In the genomic region with DNA sequence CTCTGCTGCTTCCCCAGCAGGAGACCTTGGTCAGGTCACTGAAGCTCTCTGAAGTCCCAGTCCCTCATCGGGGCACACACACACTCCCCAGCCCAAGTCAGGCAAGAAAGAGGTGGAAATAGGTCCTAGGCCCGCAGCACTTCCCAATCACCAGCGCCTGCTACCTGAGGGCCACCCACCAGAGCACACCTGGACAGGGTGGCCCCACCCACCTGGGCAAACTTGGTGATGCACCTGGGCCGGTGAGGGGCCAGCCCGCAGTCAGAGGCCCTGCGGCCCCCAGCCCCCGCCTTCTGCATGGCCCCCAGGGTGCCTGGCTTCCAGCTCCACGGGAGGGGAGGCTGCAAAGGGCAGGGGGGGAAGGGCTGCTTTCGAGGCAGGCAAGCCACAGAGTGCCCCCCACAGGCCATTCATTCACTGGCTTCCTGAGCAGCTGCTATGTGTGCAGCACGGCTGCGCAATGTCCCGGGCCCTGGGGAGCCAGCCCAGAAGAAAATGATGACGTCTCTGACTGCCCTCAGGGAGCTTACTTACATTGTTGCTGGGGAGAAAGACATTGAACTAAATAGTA, we compare ENCODE assay signal across 1 cellular context.
TF ChIP-seq lines count a peak whose summit lies in the region.

No MANE protein-coding gene starts in this region.

TF ChIP-seq in HEK293, 187 proteins besides CTCF, POLR2A, EP300 and RAD21:
- TF ChIP-seq GLIS2 (tag by site-specific recombination; IDR thresholded peaks at IDR 0.05): peak; percentile 25; the same call in 1 of the 2 replicates
- TF ChIP-seq ZNF394 (tag by site-specific recombination; IDR thresholded peaks at IDR 0.05; ENCODE audit: borderline replicate concordance): no peak
- TF ChIP-seq ZNF423 (tag by site-specific recombination; IDR thresholded peaks at IDR 0.05): 0 out of 2 replicates have a peak, but pooled peaks have one; percentile 33
- no peak for TF ChIP-seq SP7 (tag by site-specific recombination; IDR thresholded peaks at IDR 0.05)
- TF ChIP-seq ZNF138 (tag by site-specific recombination; IDR thresholded peaks at IDR 0.05; ENCODE audit: borderline replicate concordance): no peak
- TF ChIP-seq MYNN (tag by site-specific recombination; IDR thresholded peaks at IDR 0.05; ENCODE audit: borderline replicate concordance): no peak
- peak; percentile 41 for TF ChIP-seq GLIS1 (tag by site-specific recombination; IDR thresholded peaks at IDR 0.05)
- TF ChIP-seq ZNF521 (tag by site-specific recombination; IDR thresholded peaks at IDR 0.05): no peak
- no peak for TF ChIP-seq ATF2 (tag by site-specific recombination; IDR thresholded peaks at IDR 0.05; ENCODE audit: low read depth)
- TF ChIP-seq, protein P1, sequence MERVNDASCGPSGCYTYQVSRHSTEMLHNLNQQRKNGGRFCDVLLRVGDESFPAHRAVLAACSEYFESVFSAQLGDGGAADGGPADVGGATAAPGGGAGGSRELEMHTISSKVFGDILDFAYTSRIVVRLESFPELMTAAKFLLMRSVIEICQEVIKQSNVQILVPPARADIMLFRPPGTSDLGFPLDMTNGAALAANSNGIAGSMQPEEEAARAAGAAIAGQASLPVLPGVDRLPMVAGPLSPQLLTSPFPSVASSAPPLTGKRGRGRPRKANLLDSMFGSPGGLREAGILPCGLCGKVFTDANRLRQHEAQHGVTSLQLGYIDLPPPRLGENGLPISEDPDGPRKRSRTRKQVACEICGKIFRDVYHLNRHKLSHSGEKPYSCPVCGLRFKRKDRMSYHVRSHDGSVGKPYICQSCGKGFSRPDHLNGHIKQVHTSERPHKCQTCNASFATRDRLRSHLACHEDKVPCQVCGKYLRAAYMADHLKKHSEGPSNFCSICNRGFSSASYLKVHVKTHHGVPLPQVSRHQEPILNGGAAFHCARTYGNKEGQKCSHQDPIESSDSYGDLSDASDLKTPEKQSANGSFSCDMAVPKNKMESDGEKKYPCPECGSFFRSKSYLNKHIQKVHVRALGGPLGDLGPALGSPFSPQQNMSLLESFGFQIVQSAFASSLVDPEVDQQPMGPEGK (tag by site-specific recombination; IDR thresholded peaks at IDR 0.05): peak; percentile 18; the same call in 1 of the 2 replicates
- TF ChIP-seq ZNF10 (tag by site-specific recombination; IDR thresholded peaks at IDR 0.05): peak; percentile 88
- TF ChIP-seq SCRT2 (tag by site-specific recombination; IDR thresholded peaks at IDR 0.05): no peak
- TF ChIP-seq ZEB2 (tag by site-specific recombination; IDR thresholded peaks at IDR 0.05): peak; percentile 58; the same call in 1 of the 2 replicates
- no peak for TF ChIP-seq TCF7L2 (IDR thresholded peaks at IDR 0.05; ENCODE audit: borderline replicate concordance, low read depth, low read length)
- TF ChIP-seq, protein P2, sequence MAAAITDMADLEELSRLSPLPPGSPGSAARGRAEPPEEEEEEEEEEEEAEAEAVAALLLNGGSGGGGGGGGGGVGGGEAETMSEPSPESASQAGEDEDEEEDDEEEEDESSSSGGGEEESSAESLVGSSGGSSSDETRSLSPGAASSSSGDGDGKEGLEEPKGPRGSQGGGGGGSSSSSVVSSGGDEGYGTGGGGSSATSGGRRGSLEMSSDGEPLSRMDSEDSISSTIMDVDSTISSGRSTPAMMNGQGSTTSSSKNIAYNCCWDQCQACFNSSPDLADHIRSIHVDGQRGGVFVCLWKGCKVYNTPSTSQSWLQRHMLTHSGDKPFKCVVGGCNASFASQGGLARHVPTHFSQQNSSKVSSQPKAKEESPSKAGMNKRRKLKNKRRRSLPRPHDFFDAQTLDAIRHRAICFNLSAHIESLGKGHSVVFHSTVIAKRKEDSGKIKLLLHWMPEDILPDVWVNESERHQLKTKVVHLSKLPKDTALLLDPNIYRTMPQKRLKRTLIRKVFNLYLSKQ (tag by site-specific recombination; IDR thresholded peaks at IDR 0.05; ENCODE audit: borderline replicate concordance): no peak
- no peak for TF ChIP-seq ZNF610 (tag by site-specific recombination; IDR thresholded peaks at IDR 0.05; ENCODE audit: borderline replicate concordance)
- no peak for TF ChIP-seq ZNF274 (IDR thresholded peaks at IDR 0.05; ENCODE audit: low read length)
- no peak for TF ChIP-seq ZNF274 (tag by site-specific recombination; IDR thresholded peaks at IDR 0.05; ENCODE audit: borderline replicate concordance)
- no peak for TF ChIP-seq KLF9 (tag by site-specific recombination; IDR thresholded peaks at IDR 0.05; ENCODE audit: low read depth)
- no peak for TF ChIP-seq ZNF449 (tag by site-specific recombination; IDR thresholded peaks at IDR 0.05)
- no peak for TF ChIP-seq ZNF555 (tag by site-specific recombination; conservative IDR thresholded peaks at IDR 0.05)
- TF ChIP-seq ZNF292 (tag by site-specific recombination; IDR thresholded peaks at IDR 0.05; ENCODE audit: borderline replicate concordance, low read depth): no peak
- TF ChIP-seq BCL11A (tag by site-specific recombination; IDR thresholded peaks at IDR 0.05; ENCODE audit: low read depth): no peak
- peak; percentile 61 for TF ChIP-seq ZIC2 (tag by site-specific recombination; IDR thresholded peaks at IDR 0.05)
- no peak for TF ChIP-seq ZNF560 (tag by site-specific recombination; IDR thresholded peaks at IDR 0.05; ENCODE audit: borderline replicate concordance)
- no peak for TF ChIP-seq RBAK (tag by site-specific recombination; IDR thresholded peaks at IDR 0.05)
- TF ChIP-seq ZNF777 (tag by site-specific recombination; IDR thresholded peaks at IDR 0.05; ENCODE audit: borderline replicate concordance): no peak
- no peak for TF ChIP-seq ZNF488 (tag by site-specific recombination; IDR thresholded peaks at IDR 0.05)
- TF ChIP-seq ZNF433 (tag by site-specific recombination; IDR thresholded peaks at IDR 0.05; ENCODE audit: low read depth): no peak
- TF ChIP-seq ZNF623 (tag by site-specific recombination; IDR thresholded peaks at IDR 0.05): no peak
- TF ChIP-seq, protein P3, sequence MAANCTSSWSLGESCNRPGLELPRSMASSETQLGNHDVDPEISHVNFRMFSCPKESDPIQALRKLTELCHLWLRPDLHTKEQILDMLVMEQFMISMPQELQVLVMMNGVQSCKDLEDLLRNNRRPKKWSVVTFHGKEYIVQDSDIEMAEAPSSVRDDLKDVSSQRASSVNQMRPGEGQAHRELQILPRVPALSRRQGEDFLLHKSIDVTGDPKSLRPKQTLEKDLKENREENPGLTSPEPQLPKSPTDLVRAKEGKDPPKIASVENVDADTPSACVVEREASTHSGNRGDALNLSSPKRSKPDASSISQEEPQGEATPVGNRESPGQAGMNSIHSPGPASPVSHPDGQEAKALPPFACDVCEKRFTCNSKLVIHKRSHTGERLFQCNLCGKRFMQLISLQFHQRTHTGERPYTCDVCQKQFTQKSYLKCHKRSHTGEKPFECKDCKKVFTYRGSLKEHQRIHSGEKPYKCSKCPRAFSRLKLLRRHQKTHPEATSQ (tag by site-specific recombination; IDR thresholded peaks at IDR 0.05): no peak
